Comparison of ENCODE assay signal across 8 cellular contexts in the genomic region with DNA sequence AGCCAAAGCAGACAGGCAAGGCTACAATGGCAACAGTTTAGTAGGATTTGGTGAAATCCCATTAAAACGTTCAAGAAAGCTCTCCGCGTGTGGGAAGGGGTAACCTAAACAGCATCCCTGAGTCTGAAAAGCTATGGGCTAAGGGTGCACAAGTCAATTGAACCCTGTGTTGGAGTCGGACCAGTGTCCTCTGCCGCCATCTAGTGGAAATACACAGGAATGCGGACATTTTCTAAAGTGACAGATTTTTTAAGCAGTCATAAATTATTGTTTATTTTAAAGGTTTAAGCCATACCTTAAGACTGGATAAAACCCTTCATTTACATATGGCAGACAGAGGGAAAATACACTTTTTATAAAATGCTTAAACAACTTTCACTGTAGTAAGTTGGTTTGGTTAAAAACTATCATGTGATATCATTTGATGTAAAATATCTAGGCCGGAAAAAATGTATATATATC. TPM values are rescaled to one million over a fixed set of nuclear protein-coding genes. Genes with fewer than 3 reads are reported as not detected.
DNase-seq lines count a peak whose midpoint lies in the region; ATAC-seq and TF ChIP-seq lines count a peak whose summit lies in the region.

No MANE protein-coding gene starts in this region.

- no peaks in the 10 kb centered on the region for H3K9me3 ChIP-seq in colonic mucosa
- H3K9me3 ChIP-seq in lower lobe of right lung: no peaks in the 10 kb centered on the region

- no peaks in the 10 kb centered on the region for H3K36me3 ChIP-seq in colonic mucosa
- H3K36me3 ChIP-seq in lower lobe of right lung: no peaks in the 10 kb centered on the region

- no peak overlapping the region for H3K27ac ChIP-seq in 22Rv1
- no peak overlapping the region for H3K27ac ChIP-seq in colonic mucosa
- no peak overlapping the region for H3K27ac ChIP-seq in lower lobe of right lung

- ATAC-seq in activated CD4-positive, CD25-positive, alpha-beta regulatory T cell treated with anti-CD3 and anti-CD28 coated beads, Interleukin-2, amount 50 U/mL, for 24 hours: peak; percentile 38 to 51
- ATAC-seq in lower lobe of right lung (peak; percentile 64 to 79), HG02870 (IDR thresholded peaks at IDR 0.05; ENCODE audit: unreplicated experiment) (no peak)

- H3K9ac ChIP-seq in colonic mucosa (ENCODE audit: low read depth in 2 of 2, low read length in 2 of 2): no peak overlapping the region

- TF ChIP-seq CTCF in 22Rv1 (IDR thresholded peaks at IDR 0.05) (peak; percentile 95), GM12865 (IDR thresholded peaks at IDR 0.05; ENCODE audit: insufficient read depth, low read depth, low read length, missing control alignments) (peak; percentile 82), colonic mucosa (IDR thresholded peaks at IDR 0.05) (peak; percentile 75), lower lobe of right lung (IDR thresholded peaks at IDR 0.05) (peak; percentile 80)

- intact Hi-C loops in colonic mucosa (cut with DNase I): loop anchor here (2.0 to 5.0 kb wide), 2 partner anchors 25 to 103 kb away; no protein-coding TSS in a partner anchor
- intact Hi-C loops in lower lobe of right lung (cut with DNase I): no loop called here

- DNase-seq in GM12865 (ENCODE audit: low read depth) (peak; percentile 68), NCI-H2227 (lab: John Stamatoyannopoulos, UW; ENCODE audit: unreplicated experiment) (peak; percentile 91), colonic mucosa (peak; percentile 45), lower lobe of right lung (no peak)
- DNase-seq in stimulated activated CD8-positive, alpha-beta memory T cell treated with anti-CD3 and anti-CD28 coated beads, Interleukin-4, amount 100 ng/mL, for 24 hours (ENCODE audit: low read depth): peak; percentile 9

- H3K4me3 ChIP-seq in GM12865 (ENCODE audit: low read depth, low read length): no peak overlapping the region
- H3K4me3 ChIP-seq in colonic mucosa: no peak overlapping the region
- H3K4me3 ChIP-seq in lower lobe of right lung: no peak overlapping the region

- H3K27me3 ChIP-seq in colonic mucosa: no peaks in the 10 kb centered on the region
- no peaks in the 10 kb centered on the region for H3K27me3 ChIP-seq in lower lobe of right lung (ENCODE audit: low read depth)

- H3K4me1 ChIP-seq in colonic mucosa (no peaks in the 10 kb centered on the region), lower lobe of right lung (no peaks in the 10 kb centered on the region)

RNA-seq across cellular contexts. Expression of a gene that starts 26.5 kb away (rescaled TPM):
- total RNA-seq in colonic mucosa: 100 to 1,000 TPM in 1 of 2 donors, 10 to 100 TPM in 1; 80.5 to 105 TPM
- total RNA-seq in lower lobe of right lung: 109 TPM
